In the genomic region with DNA sequence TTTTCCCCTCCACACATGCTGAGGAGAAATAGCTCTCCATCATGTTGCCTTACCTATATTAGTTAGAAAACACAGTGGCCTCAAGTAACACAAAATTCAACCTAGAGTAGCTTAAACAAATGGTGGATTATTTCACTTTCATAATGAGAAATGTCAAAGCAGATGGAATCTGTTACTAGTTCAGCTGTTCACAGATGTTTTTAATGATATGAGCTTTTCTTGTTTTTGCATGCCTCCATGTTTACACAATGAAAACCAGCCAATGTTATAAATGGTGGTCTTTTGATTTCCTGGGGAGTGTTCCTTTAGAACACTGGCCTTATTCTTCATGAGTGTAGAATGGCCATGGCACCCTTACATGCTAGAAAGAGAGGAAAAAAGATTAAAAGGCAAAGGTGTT, we compare ENCODE assay signal across 37 cellular contexts.
"Had no signal": no experiment of that assay in that cellular context is flagged by ENCODE, and none has a peak within 500 bp of the region (broad histone marks: within the 10 kb centered on the region; RNA-seq: fewer than 3 reads in every experiment).

No MANE protein-coding gene starts in this region.

- H3K27ac ChIP-seq: ascending aorta, cardiac muscle cell, PC-9, RWPE1, WERI-Rb-1 had no signal

- DNase-seq: activated CD4-positive, alpha-beta memory T cell treated with anti-CD3 and anti-CD28 coated beads, Interleukin-2, amount 10 ng/mL, durations not matched to agents 7 days and 5 days; activated CD4-positive, alpha-beta T cell treated with anti-CD3 and anti-CD28 coated beads for 1 hour; activated CD4-positive, alpha-beta T cell treated with anti-CD3 and anti-CD28 coated beads for 48 hours; activated CD4-positive, CD25-positive, alpha-beta regulatory T cell; activated CD8-positive, alpha-beta memory T cell treated with anti-CD3 and anti-CD28 coated beads for 24 hours; activated CD8-positive, alpha-beta memory T cell treated with anti-CD3 and anti-CD28 coated beads, Interleukin-2, amount 10 ng/mL, durations not matched to agents 7 days and 5 days; activated CD8-positive, alpha-beta memory T cell treated with anti-CD3 and anti-CD28 coated beads, Interleukin-2, amount 50 U/mL, for 48 hours; activated effector memory CD4-positive, alpha-beta T cell treated with Interleukin-2 at 50 U/mL for 16 hours; activated naive CD4-positive, alpha-beta T cell; activated naive CD4-positive, alpha-beta T cell treated with anti-CD3 and anti-CD28 coated beads, Interleukin-2, amount 50 U/mL, for 16 hours; activated naive CD8-positive, alpha-beta T cell treated with anti-CD3 and anti-CD28 coated beads for 36 hours; activated T-cell treated with anti-CD3 and anti-CD28 coated beads, Interleukin-2, amount 50 U/mL, for 48 hours; amygdala; Kasumi-1; KG1; MM.1S; MV-4-11; NCI-H1092; NCI-H1436 treated with DMSO at 0.1 percent for 48 hours; NCI-H1694 treated with DMSO at 0.1 percent for 48 hours; NCI-H2029 treated with DMSO at 0.1 percent for 48 hours; NCI-H2107; NCI-H2171; NCI-H510A; NCI-H526; NCI-H748 treated with DMSO at 0.1 percent for 48 hours; NK-92 treated with Interleukin-12 subunit alpha and Interleukin-12 subunit beta, amount 100 ng/mL, for 24 hours; PC-9; SIG-M5; SW 1271; T1000; WERI-Rb-1 had no signal

- H3K36me3 ChIP-seq: ascending aorta, cardiac muscle cell, WERI-Rb-1 had no signal

- H2AFZ ChIP-seq: PC-9 had no signal

- H3K36me3 Mint-ChIP-seq: activated CD8-positive, alpha-beta memory T cell treated with anti-CD3 and anti-CD28 coated beads, Interleukin-2, amount 10 ng/mL, durations not matched to agents 7 days and 5 days; activated naive CD8-positive, alpha-beta T cell treated with anti-CD3 and anti-CD28 coated beads for 36 hours had no signal

- H3K4me1 ChIP-seq: ascending aorta had no signal

- ATAC-seq: activated CD8-positive, alpha-beta memory T cell treated with anti-CD3 and anti-CD28 coated beads, Interleukin-2, amount 10 ng/mL, durations not matched to agents 7 days and 5 days; Right ventricle myocardium inferior had no signal

- H3K4me2 ChIP-seq: PC-9 had no signal

- H3K4me1 Mint-ChIP-seq: activated CD4-positive, alpha-beta memory T cell treated with anti-CD3 and anti-CD28 coated beads, Interleukin-2, amount 10 ng/mL, durations not matched to agents 7 days and 5 days; activated CD8-positive, alpha-beta memory T cell treated with anti-CD3 and anti-CD28 coated beads, Interleukin-2, amount 10 ng/mL, durations not matched to agents 7 days and 5 days; activated naive CD8-positive, alpha-beta T cell treated with anti-CD3 and anti-CD28 coated beads for 36 hours; central memory CD8-positive, alpha-beta T cell had no signal

- H3K27ac Mint-ChIP-seq: activated CD4-positive, alpha-beta memory T cell treated with anti-CD3 and anti-CD28 coated beads, Interleukin-2, amount 10 ng/mL, durations not matched to agents 7 days and 5 days; activated CD8-positive, alpha-beta memory T cell treated with anti-CD3 and anti-CD28 coated beads, Interleukin-2, amount 10 ng/mL, durations not matched to agents 7 days and 5 days; activated naive CD8-positive, alpha-beta T cell treated with anti-CD3 and anti-CD28 coated beads for 36 hours had no signal

- H3K4me3 Mint-ChIP-seq: activated CD4-positive, alpha-beta memory T cell treated with anti-CD3 and anti-CD28 coated beads, Interleukin-2, amount 10 ng/mL, durations not matched to agents 7 days and 5 days; activated CD8-positive, alpha-beta memory T cell treated with anti-CD3 and anti-CD28 coated beads, Interleukin-2, amount 10 ng/mL, durations not matched to agents 7 days and 5 days; activated naive CD8-positive, alpha-beta T cell treated with anti-CD3 and anti-CD28 coated beads for 36 hours; central memory CD8-positive, alpha-beta T cell had no signal

- H3K9me3 ChIP-seq: ascending aorta had no signal

- H3K27me3 Mint-ChIP-seq: activated CD4-positive, alpha-beta memory T cell treated with anti-CD3 and anti-CD28 coated beads, Interleukin-2, amount 10 ng/mL, durations not matched to agents 7 days and 5 days; activated CD8-positive, alpha-beta memory T cell treated with anti-CD3 and anti-CD28 coated beads, Interleukin-2, amount 10 ng/mL, durations not matched to agents 7 days and 5 days; activated naive CD8-positive, alpha-beta T cell treated with anti-CD3 and anti-CD28 coated beads for 36 hours; central memory CD8-positive, alpha-beta T cell had no signal

- H3K4me3 ChIP-seq: ascending aorta, cardiac muscle cell, PC-9 had no signal

- H3K27me3 ChIP-seq: ascending aorta, cardiac muscle cell had no signal
